Comparison of ENCODE assay signal across 8 cellular contexts in genomic region chr5:95619518-95620029, GRCh38. TPM values are rescaled to one million over a fixed set of nuclear protein-coding genes. Genes with fewer than 3 reads are reported as not detected.
DNase-seq lines count a peak whose midpoint lies in the region; TF ChIP-seq lines count a peak whose summit lies in the region.

No MANE protein-coding gene starts in this region.

- H3K4me3 ChIP-seq in iPS DF 6.9 (ENCODE audit: low read length) (peak overlapping the region; percentile 5; the same call in 1 of the 2 replicates), spleen (peak overlapping the region; percentile 60 to 74 (median 68))

- no peak for TF ChIP-seq POLR2A in spleen (IDR thresholded peaks at IDR 0.05)

- H3K9me3 ChIP-seq in iPS DF 6.9 (ENCODE audit: control insufficient read depth, insufficient read depth, low read length) (no peaks in the 10 kb centered on the region), spleen (peaks cover 0 to under 1% (median 0%) of the 10 kb centered on the region in 8 donors)

- H3K36me3 ChIP-seq in iPS DF 6.9 (ENCODE audit: control insufficient read depth, insufficient read depth, low read length) = no peaks in the 10 kb centered on the region
- no peaks in the 10 kb centered on the region for H3K36me3 ChIP-seq in spleen

- peak overlapping the region; percentile 84 for H3K27ac Mint-ChIP-seq in activated T-helper 2 cell treated with anti-CD3 and anti-CD28 coated beads, Interferon-gamma antibody, Interleukin-2, Interleukin-4, amounts not matched to agents 10 μg/mL and 5 μg/mL and 100 μg/mL, durations not matched to agents 14 hours and 24 hours and 36 hours

- H3K9me3 Mint-ChIP-seq in activated T-helper 2 cell treated with anti-CD3 and anti-CD28 coated beads, Interferon-gamma antibody, Interleukin-2, Interleukin-4, amounts not matched to agents 10 μg/mL and 5 μg/mL and 100 μg/mL, durations not matched to agents 14 hours and 24 hours and 36 hours = no peaks in the 10 kb centered on the region

- H3K4me1 ChIP-seq in iPS DF 6.9 (ENCODE audit: control insufficient read depth, insufficient read depth, low read length) (no peaks in the 10 kb centered on the region), spleen (peaks cover 7 to 42% (median 34%) of the 10 kb centered on the region in 6 donors)

- H3K36me3 Mint-ChIP-seq in activated T-helper 2 cell treated with anti-CD3 and anti-CD28 coated beads, Interferon-gamma antibody, Interleukin-2, Interleukin-4, amounts not matched to agents 10 μg/mL and 5 μg/mL and 100 μg/mL, durations not matched to agents 14 hours and 24 hours and 36 hours (ENCODE audit: low read depth) = peaks cover 5% of the 10 kb centered on the region

- H3K27ac ChIP-seq in iPS DF 6.9 (ENCODE audit: low read length) = no peak overlapping the region
- peak overlapping the region in 1 of 8 donors; percentile 72 for H3K27ac ChIP-seq in spleen

- TF ChIP-seq CTCF in spleen (IDR thresholded peaks at IDR 0.05 in 8 of 11, conservative IDR thresholded peaks at IDR 0.05 in 3 of 11) = no peak

- intact Hi-C loops in activated T-helper 2 cell treated with anti-CD3 and anti-CD28 coated beads, Interferon-gamma antibody, Interleukin-2, Interleukin-4, amounts not matched to agents 10 μg/mL and 5 μg/mL and 100 μg/mL, durations not matched to agents 14 hours and 24 hours and 36 hours (cut with micrococcal nuclease) = loop anchor here (1.0 to 2.0 kb wide), 2 partner anchors 29 to 64 kb away; partner anchors contain the start of gene ARSK
- intact Hi-C loops in spleen (cut with DNase I; ENCODE audit: low total_unique reads) = no loop called here

- peak overlapping the region; percentile 81 for H3K4me3 Mint-ChIP-seq in activated T-helper 2 cell treated with anti-CD3 and anti-CD28 coated beads, Interferon-gamma antibody, Interleukin-2, Interleukin-4, amounts not matched to agents 10 μg/mL and 5 μg/mL and 100 μg/mL, durations not matched to agents 14 hours and 24 hours and 36 hours (ENCODE audit: low read depth)

- peaks cover 17% of the 10 kb centered on the region for H3K27me3 Mint-ChIP-seq in activated T-helper 2 cell treated with anti-CD3 and anti-CD28 coated beads, Interferon-gamma antibody, Interleukin-2, Interleukin-4, amounts not matched to agents 10 μg/mL and 5 μg/mL and 100 μg/mL, durations not matched to agents 14 hours and 24 hours and 36 hours (ENCODE audit: low read depth)

- DNase-seq in NCI-H345 (lab: John Stamatoyannopoulos, UW) (peak; percentile 25), NCI-H345 treated with DMSO at 0.1 percent for 48 hours (lab: John Stamatoyannopoulos, UW; ENCODE audit: unreplicated experiment) (no peak), iPS DF 6.9 (ENCODE audit: low read depth, low spot score) (no peak), spleen (no peak), SW480 (ENCODE audit: low spot score) (no peak), DMS 273 (lab: John Stamatoyannopoulos, UW; ENCODE audit: unreplicated experiment) (no peak), NCI-H774 (lab: John Stamatoyannopoulos, UW) (no peak)
- DNase-seq in activated T-helper 2 cell treated with anti-CD3 and anti-CD28 coated beads, Interferon-gamma antibody, Interleukin-2, Interleukin-4, amounts not matched to agents 10 μg/mL and 5 μg/mL and 100 μg/mL, durations not matched to agents 14 hours and 24 hours and 36 hours (ENCODE audit: low spot score) = no peak

- peaks cover 24% of the 10 kb centered on the region for H3K27me3 ChIP-seq in iPS DF 6.9 (ENCODE audit: control insufficient read depth, insufficient read depth, low read length)
- peaks cover 0 to 22% (median 0%) of the 10 kb centered on the region in 7 donors for H3K27me3 ChIP-seq in spleen (replicated peaks in 1 of 7)

- no CpG with 5 or more reads among the region's 19 CpGs for WGBS in iPS DF 6.9 (ENCODE audit: insufficient coverage, insufficient read length)
- WGBS in spleen, 5 donors = 6 to 12% (median 8%) methylated on average over 19 of the region's 19 CpGs

- peaks cover 35% of the 10 kb centered on the region for H3K4me1 Mint-ChIP-seq in activated T-helper 2 cell treated with anti-CD3 and anti-CD28 coated beads, Interferon-gamma antibody, Interleukin-2, Interleukin-4, amounts not matched to agents 10 μg/mL and 5 μg/mL and 100 μg/mL, durations not matched to agents 14 hours and 24 hours and 36 hours (ENCODE audit: low read depth)

RNA-seq across cellular contexts. Expression of gene GPR150, which starts 0.3 kb away (rescaled TPM):
- total RNA-seq in activated T-helper 2 cell treated with anti-CD3 and anti-CD28 coated beads, Interferon-gamma antibody, Interleukin-2, Interleukin-4, amounts not matched to agents 10 μg/mL and 5 μg/mL and 100 μg/mL, durations not matched to agents 14 hours and 24 hours and 36 hours = 0.11 and 0.14 TPM in 2 replicates
- total RNA-seq in spleen = under 1 TPM in 5 of 7 donors, not detected in 2; 0.23 to 0.83 (median 0.38) TPM
- 1 to 10 TPM in 1 of 3 donors, under 1 TPM in 2; 0.70 to 1.1 (median 0.83) TPM for polyA plus RNA-seq in spleen

RNA-seq across cellular contexts. Expression of gene RFESD, which starts 27.0 kb away (rescaled TPM):
- total RNA-seq in activated T-helper 2 cell treated with anti-CD3 and anti-CD28 coated beads, Interferon-gamma antibody, Interleukin-2, Interleukin-4, amounts not matched to agents 10 μg/mL and 5 μg/mL and 100 μg/mL, durations not matched to agents 14 hours and 24 hours and 36 hours = 0.94 and 2.9 TPM in 2 replicates
- 1 to 10 TPM; 2.2 to 6.5 (median 3.6) TPM for total RNA-seq in spleen
- 1 to 10 TPM; 1.3 to 3.2 (median 2.5) TPM for polyA plus RNA-seq in spleen
